In genomic region chr15:58471341-58471740, GRCh38 we compare ENCODE assay signal across 24 cellular contexts. TPM values are rescaled to one million over a fixed set of nuclear protein-coding genes. Genes with fewer than 3 reads are reported as not detected.
A peak's percentile ranks its signal among the peaks of the same experiment; 100 is the strongest.
DNase-seq lines count a peak whose midpoint lies in the region; ATAC-seq and TF ChIP-seq lines count a peak whose summit lies in the region.
"Had no signal": no experiment of that assay in that cellular context is flagged by ENCODE, and none has a peak within 500 bp of the region (broad histone marks: within the 10 kb centered on the region; RNA-seq: fewer than 3 reads in every experiment).

No MANE protein-coding gene starts in this region.

- H3K9me3 Mint-ChIP-seq in activated CD4-positive, alpha-beta T cell treated with anti-CD3 and anti-CD28 coated beads, Interleukin-2, amount 10 ng/mL, durations not matched to agents 24 days and 14 days, result peaks cover 14% of the 10 kb centered on the region
- peaks cover 3% of the 10 kb centered on the region for H3K9me3 Mint-ChIP-seq in activated naive CD8-positive, alpha-beta T cell treated with anti-CD3 and anti-CD28 coated beads, Interleukin-2, amount 10 ng/mL, durations not matched to agents 7 days and 5 days
- H3K9me3 Mint-ChIP-seq: activated naive CD4-positive, alpha-beta T cell treated with anti-CD3 and anti-CD28 coated beads, Interleukin-2, amount 50 U/mL, for 24 hours; activated T-cell treated with anti-CD3 and anti-CD28 coated beads, Interleukin-2, amount 50 U/mL, for 72 hours; naive thymus-derived CD4-positive, alpha-beta T cell had no signal

- no peak for DNase-seq in activated CD4-positive, alpha-beta T cell treated with anti-CD3 and anti-CD28 coated beads, Interleukin-2, amount 10 ng/mL, durations not matched to agents 24 days and 14 days
- no peak for DNase-seq in activated CD4-positive, alpha-beta T cell treated with anti-CD3 and anti-CD28 coated beads, Interleukin-2, amount 50 U/mL, for 1 hour
- peak; percentile 18 for DNase-seq in OCI-M1 (lab: John Stamatoyannopoulos, UW)
- no peak for DNase-seq in activated naive CD8-positive, alpha-beta T cell treated with anti-CD3 and anti-CD28 coated beads, Interleukin-2, amount 10 ng/mL, durations not matched to agents 7 days and 5 days
- DNase-seq in mesenchymal stem cell, result peak; percentile 20
- DNase-seq in ovary, result no peak
- DNase-seq in foreskin melanocyte, result no peak
- no peak for DNase-seq in hepatocyte (ENCODE audit: low spot score)
- DNase-seq: activated CD4-positive, alpha-beta T cell treated with anti-CD3 and anti-CD28 coated beads for 1 hour; activated T-cell treated with anti-CD3 and anti-CD28 coated beads, Interleukin-2, amount 50 U/mL, for 72 hours; cerebellar nuclear complex; DMS79 treated with DMSO at 0.1 percent for 48 hours; dorsolateral prefrontal cortex; head of caudate nucleus; naive thymus-derived CD4-positive, alpha-beta T cell; NCI-H1694 treated with DMSO at 0.1 percent for 48 hours; NCI-H2171 treated with DMSO at 0.1 percent for 48 hours; NCI-H524 treated with DMSO at 0.1 percent for 48 hours; SHP77 had no signal

- no peak overlapping the region for H3K23ac ChIP-seq in mesenchymal stem cell (ENCODE audit: low read length in 2 of 2)

- no peak overlapping the region for H3K4me3 Mint-ChIP-seq in activated CD4-positive, alpha-beta T cell treated with anti-CD3 and anti-CD28 coated beads, Interleukin-2, amount 10 ng/mL, durations not matched to agents 24 days and 14 days
- H3K4me3 Mint-ChIP-seq in activated naive CD8-positive, alpha-beta T cell treated with anti-CD3 and anti-CD28 coated beads, Interleukin-2, amount 10 ng/mL, durations not matched to agents 7 days and 5 days, result no peak overlapping the region
- H3K4me3 Mint-ChIP-seq: activated naive CD4-positive, alpha-beta T cell treated with anti-CD3 and anti-CD28 coated beads, Interleukin-2, amount 50 U/mL, for 24 hours; naive thymus-derived CD4-positive, alpha-beta T cell had no signal

- H3K4me2 ChIP-seq in mesenchymal stem cell (ENCODE audit: low read length, poor library complexity, severe bottlenecking) (no peak overlapping the region), hepatocyte (no peak overlapping the region)

- H2BK12ac ChIP-seq in mesenchymal stem cell (ENCODE audit: low read length in 2 of 2), result peak overlapping the region; percentile 2 to 77

- POLR2A ChIA-PET in activated naive CD8-positive, alpha-beta T cell treated with anti-CD3 and anti-CD28 coated beads, Interleukin-2, amount 10 ng/mL, durations not matched to agents 7 days and 5 days (lab: Charles Lee), result interaction anchor here (0.7 to 9.4 kb wide), 4 partner anchors 12 to 60 kb away, joined by 3 to 83 read pairs (median 28); no protein-coding TSS in a partner anchor

- H3K4me1 ChIP-seq in mesenchymal stem cell (ENCODE audit: control insufficient read depth, insufficient read depth, low read depth, low read length) (peaks cover 29% of the 10 kb centered on the region), ovary (ENCODE audit: insufficient read depth) (peaks cover 12% of the 10 kb centered on the region), hepatocyte (ENCODE audit: insufficient read depth) (peaks cover 32% of the 10 kb centered on the region)

- H3K9me3 ChIP-seq in mesenchymal stem cell (ENCODE audit: control insufficient read depth, low read length), result no peaks in the 10 kb centered on the region
- H3K9me3 ChIP-seq in ovary, result no peaks in the 10 kb centered on the region
- H3K9me3 ChIP-seq in hepatocyte (ENCODE audit: low read depth), result no peaks in the 10 kb centered on the region

- no peak for TF ChIP-seq CTCF in ovary (IDR thresholded peaks at IDR 0.05)
- TF ChIP-seq CTCF in hepatocyte (IDR thresholded peaks at IDR 0.05; ENCODE audit: poor library complexity), result no peak

- H2BK5ac ChIP-seq in mesenchymal stem cell (ENCODE audit: low read depth, low read length, poor library complexity, severe bottlenecking), result no peak overlapping the region

- ATAC-seq in activated naive CD8-positive, alpha-beta T cell treated with anti-CD3 and anti-CD28 coated beads, Interleukin-2, amount 10 ng/mL, durations not matched to agents 7 days and 5 days (ENCODE audit: low read depth), result no peak
- ATAC-seq: activated T-cell treated with anti-CD3 and anti-CD28 coated beads, Interleukin-2, amount 50 U/mL, for 72 hours; naive thymus-derived CD4-positive, alpha-beta T cell had no signal

- H3K27me3 ChIP-seq in mesenchymal stem cell (ENCODE audit: control insufficient read depth in 1 of 2, insufficient read depth in 1 of 2, low read length in 2 of 2) (no peaks in the 10 kb centered on the region), ovary (no peaks in the 10 kb centered on the region), hepatocyte (no peaks in the 10 kb centered on the region)
- H3K27me3 ChIP-seq: dorsolateral prefrontal cortex had no signal

- intact Hi-C loops in activated CD4-positive, alpha-beta T cell treated with anti-CD3 and anti-CD28 coated beads, Interleukin-2, amount 10 ng/mL, durations not matched to agents 24 days and 14 days (cut with micrococcal nuclease), result loop anchor here (5.0 to 10.0 kb wide), 2 partner anchors 76 to 123 kb away; no protein-coding TSS in a partner anchor
- intact Hi-C loops in ovary (cut with DNase I), result no loop called here

- no peak for TF ChIP-seq EP300 in ovary (IDR thresholded peaks at IDR 0.05)

- no peak overlapping the region for H3K9ac ChIP-seq in mesenchymal stem cell (ENCODE audit: low read length)

- peaks cover 7% of the 10 kb centered on the region for H3K36me3 Mint-ChIP-seq in activated CD4-positive, alpha-beta T cell treated with anti-CD3 and anti-CD28 coated beads, Interleukin-2, amount 10 ng/mL, durations not matched to agents 24 days and 14 days (ENCODE audit: low read depth)
- peaks cover 27% of the 10 kb centered on the region for H3K36me3 Mint-ChIP-seq in activated naive CD8-positive, alpha-beta T cell treated with anti-CD3 and anti-CD28 coated beads, Interleukin-2, amount 10 ng/mL, durations not matched to agents 7 days and 5 days
- H3K36me3 Mint-ChIP-seq: activated naive CD4-positive, alpha-beta T cell treated with anti-CD3 and anti-CD28 coated beads, Interleukin-2, amount 50 U/mL, for 24 hours had no signal

- H2BK15ac ChIP-seq in mesenchymal stem cell (ENCODE audit: low read depth, poor library complexity, severe bottlenecking), result no peak overlapping the region

- H3K27ac Mint-ChIP-seq in activated CD4-positive, alpha-beta T cell treated with anti-CD3 and anti-CD28 coated beads, Interleukin-2, amount 10 ng/mL, durations not matched to agents 24 days and 14 days, result peak overlapping the region; percentile 53
- H3K27ac Mint-ChIP-seq in activated naive CD8-positive, alpha-beta T cell treated with anti-CD3 and anti-CD28 coated beads, Interleukin-2, amount 10 ng/mL, durations not matched to agents 7 days and 5 days, result peak overlapping the region; percentile 75
- H3K27ac Mint-ChIP-seq: activated naive CD4-positive, alpha-beta T cell treated with anti-CD3 and anti-CD28 coated beads, Interleukin-2, amount 50 U/mL, for 24 hours; activated T-cell treated with anti-CD3 and anti-CD28 coated beads, Interleukin-2, amount 50 U/mL, for 72 hours had no signal

- H3K79me2 ChIP-seq in hepatocyte, result no peaks in the 10 kb centered on the region

- H3K27me3 Mint-ChIP-seq in activated CD4-positive, alpha-beta T cell treated with anti-CD3 and anti-CD28 coated beads, Interleukin-2, amount 10 ng/mL, durations not matched to agents 24 days and 14 days, result no peaks in the 10 kb centered on the region
- H3K27me3 Mint-ChIP-seq in activated naive CD8-positive, alpha-beta T cell treated with anti-CD3 and anti-CD28 coated beads, Interleukin-2, amount 10 ng/mL, durations not matched to agents 7 days and 5 days, result no peaks in the 10 kb centered on the region
- H3K27me3 Mint-ChIP-seq: activated naive CD4-positive, alpha-beta T cell treated with anti-CD3 and anti-CD28 coated beads, Interleukin-2, amount 50 U/mL, for 24 hours; naive thymus-derived CD4-positive, alpha-beta T cell had no signal

- no peak overlapping the region for H4K91ac ChIP-seq in mesenchymal stem cell (ENCODE audit: low read length)

- H2AFZ ChIP-seq in mesenchymal stem cell (ENCODE audit: low read depth, low read length), result no peak overlapping the region
- H2AFZ ChIP-seq in hepatocyte, result no peak overlapping the region

- H2AK5ac ChIP-seq in mesenchymal stem cell (ENCODE audit: low read length, severe bottlenecking), result peak overlapping the region; percentile 95

- H3K18ac ChIP-seq in mesenchymal stem cell (ENCODE audit: low read depth in 1 of 2, low read length in 2 of 2), result no peak overlapping the region

- no peak overlapping the region for H3K14ac ChIP-seq in mesenchymal stem cell (ENCODE audit: low read length in 2 of 2)

- no peak overlapping the region for H2BK120ac ChIP-seq in mesenchymal stem cell (ENCODE audit: low read depth, low read length)

- 100% methylated on average over 1 of the region's 1 CpG for WGBS in mesenchymal stem cell
- 89 to 95% (median 92%) methylated on average over 1 of the region's 1 CpG for WGBS in ovary, 3 donors
- WGBS in hepatocyte (ENCODE audit: low lambda C conversion rate, missing lambda C conversion rate), result no CpG with 5 or more reads among the region's 1 CpG

- H3K27ac ChIP-seq in mesenchymal stem cell (ENCODE audit: low read length, poor library complexity, severe bottlenecking) (no peak overlapping the region), ovary (no peak overlapping the region), hepatocyte (no peak overlapping the region)
- H3K27ac ChIP-seq: dorsolateral prefrontal cortex, skin epidermis had no signal

- no peaks in the 10 kb centered on the region for H3K9me2 ChIP-seq in hepatocyte (replicated peaks; ENCODE audit: insufficient read depth)

- no peaks in the 10 kb centered on the region for H3K79me1 ChIP-seq in mesenchymal stem cell (replicated peaks; ENCODE audit: low read length, poor library complexity, severe bottlenecking)

- H3K4me3 ChIP-seq in mesenchymal stem cell (ENCODE audit: insufficient read depth in 1 of 2, low read depth in 1 of 2, low read length in 2 of 2) (no peak overlapping the region), ovary (no peak overlapping the region), hepatocyte (no peak overlapping the region)
- H3K4me3 ChIP-seq: dorsolateral prefrontal cortex, skin epidermis had no signal

- H4K20me1 ChIP-seq in hepatocyte (ENCODE audit: insufficient read depth, poor library complexity, severe bottlenecking), result no peaks in the 10 kb centered on the region

- H3K36me3 ChIP-seq in mesenchymal stem cell (ENCODE audit: control insufficient read depth in 1 of 2, insufficient read depth in 2 of 2, low read depth in 1 of 2, low read length in 2 of 2), result no peaks in the 10 kb centered on the region
- no peaks in the 10 kb centered on the region for H3K36me3 ChIP-seq in ovary
- no peaks in the 10 kb centered on the region for H3K36me3 ChIP-seq in hepatocyte (replicated peaks; ENCODE audit: insufficient read depth, low read depth)

- no peak for TF ChIP-seq POLR2A in ovary (IDR thresholded peaks at IDR 0.05)

- H3K4me1 Mint-ChIP-seq in activated CD4-positive, alpha-beta T cell treated with anti-CD3 and anti-CD28 coated beads, Interleukin-2, amount 10 ng/mL, durations not matched to agents 24 days and 14 days, result peaks cover 53% of the 10 kb centered on the region
- peaks cover 61% of the 10 kb centered on the region for H3K4me1 Mint-ChIP-seq in activated naive CD8-positive, alpha-beta T cell treated with anti-CD3 and anti-CD28 coated beads, Interleukin-2, amount 10 ng/mL, durations not matched to agents 7 days and 5 days

- no peak overlapping the region for H4K8ac ChIP-seq in mesenchymal stem cell (ENCODE audit: low read length)

- peak overlapping the region in 1 of 2 experiments; percentile 21 for H3K4ac ChIP-seq in mesenchymal stem cell (ENCODE audit: low read depth in 1 of 2, low read length in 2 of 2)

RNA-seq across cellular contexts. Expression of gene LIPC, which starts 39.5 kb away (rescaled TPM):
- 0.80 and 0.93 TPM in 2 replicates for total RNA-seq in activated CD4-positive, alpha-beta T cell treated with anti-CD3 and anti-CD28 coated beads, Interleukin-2, amount 10 ng/mL, durations not matched to agents 24 days and 14 days
- 1 to 10 TPM; 7.4 to 9.0 TPM for total RNA-seq in activated naive CD8-positive, alpha-beta T cell treated with anti-CD3 and anti-CD28 coated beads, Interleukin-2, amount 10 ng/mL, durations not matched to agents 7 days and 5 days
- polyA plus RNA-seq in mesenchymal stem cell (2013, experiment 1 of 2), result not detected
- not detected for polyA plus RNA-seq in mesenchymal stem cell (2013, experiment 2 of 2)
- total RNA-seq in ovary, result under 1 TPM; 0.28 to 0.82 (median 0.72) TPM
- 1 to 10 TPM in 1 of 2 donors, under 1 TPM in 1; 0.31 to 1.1 TPM for polyA plus RNA-seq in ovary
- total RNA-seq in hepatocyte, result 64.8 and 67.7 TPM in 2 replicates
- 34.3 and 37.0 TPM in 2 replicates for polyA plus RNA-seq in hepatocyte
- total RNA-seq: endothelial cell of umbilical vein, H1, mesenteric fat pad had no signal
- polyA plus RNA-seq: endothelial cell of umbilical vein, H1 had no signal

Comparison
In these comparisons a context has a peak if more than half of its experiments do, and no peak if none do; other contexts are left out.
1. DNase-seq: peak in OCI-M1 (single experiment) and mesenchymal stem cell (single experiment); none in activated CD4-positive, alpha-beta T cell treated with anti-CD3 and anti-CD28 coated beads, Interleukin-2, amount 10 ng/mL, durations not matched to agents 24 days and 14 days (single experiment), activated CD4-positive, alpha-beta T cell treated with anti-CD3 and anti-CD28 coated beads, Interleukin-2, amount 50 U/mL, for 1 hour (single experiment), activated naive CD8-positive, alpha-beta T cell treated with anti-CD3 and anti-CD28 coated beads, Interleukin-2, amount 10 ng/mL, durations not matched to agents 7 days and 5 days (single experiment), ovary (0 of 5), foreskin melanocyte (single experiment) and hepatocyte (single experiment).